Comparison of ENCODE assay signal across 1 cellular context in genomic region chr20:1423625-1424106, GRCh38.
A peak's percentile ranks its signal among the peaks of the same experiment; 100 is the strongest.
TF ChIP-seq lines count a peak whose summit lies in the region.

No MANE protein-coding gene starts in this region.

TF ChIP-seq in HepG2, 621 proteins besides CTCF, POLR2A, EP300 and RAD21 (continues in another document):
- TF ChIP-seq NFAT5 (CRISPR knock-in tag; IDR thresholded peaks at IDR 0.05) (no peak), ZSCAN9 (CRISPR knock-in tag; IDR thresholded peaks at IDR 0.05; ENCODE audit: borderline replicate concordance) (0 out of 2 replicates have a peak, but pooled peaks have one; percentile 32), SIN3A (IDR thresholded peaks at IDR 0.05; ENCODE audit: borderline replicate concordance, low read depth, low read length) (peak; percentile 93), XRCC5 (optimal IDR thresholded peaks at IDR 0.05; ENCODE audit: low read length) (peak; percentile 62), RFX5 (IDR thresholded peaks at IDR 0.05; ENCODE audit: low read depth, low read length) (0 out of 2 replicates have a peak, but pooled peaks have one; percentile 22), RFX3 (CRISPR knock-in tag; IDR thresholded peaks at IDR 0.05) (peak; percentile 95), THAP11 (CRISPR knock-in tag; IDR thresholded peaks at IDR 0.05) (0 out of 2 replicates have a peak, but pooled peaks have one; percentile 17), FOXO1 (CRISPR knock-in tag; IDR thresholded peaks at IDR 0.05) (0 out of 2 replicates have a peak, but pooled peaks have one; percentile 5), LCORL (IDR thresholded peaks at IDR 0.05) (no peak), LCORL (CRISPR knock-in tag; IDR thresholded peaks at IDR 0.05) (no peak), FOXM1 (CRISPR knock-in tag; IDR thresholded peaks at IDR 0.05) (no peak), TRIM22 (IDR thresholded peaks at IDR 0.05) (no peak), GTF2F1 (IDR thresholded peaks at IDR 0.05; ENCODE audit: low read length) (no peak), HOXD1 (CRISPR knock-in tag; IDR thresholded peaks at IDR 0.05) (no peak), NFKBIZ (CRISPR knock-in tag; IDR thresholded peaks at IDR 0.05) (0 out of 2 replicates have a peak, but pooled peaks have one; percentile 67), SP1 (IDR thresholded peaks at IDR 0.05) (no peak), SP1 (CRISPR knock-in tag; IDR thresholded peaks at IDR 0.05) (peak; percentile 73), STAT6 (CRISPR knock-in tag; IDR thresholded peaks at IDR 0.05; ENCODE audit: borderline replicate concordance) (no peak), KDM1A (CRISPR knock-in tag; IDR thresholded peaks at IDR 0.05) (no peak), MYC (CRISPR knock-in tag; IDR thresholded peaks at IDR 0.05; ENCODE audit: borderline replicate concordance) (no peak), CCAR2 (optimal IDR thresholded peaks at IDR 0.05; ENCODE audit: low read depth, low read length) (no peak), SAP130 (CRISPR knock-in tag; IDR thresholded peaks at IDR 0.05; ENCODE audit: low read depth) (peak; percentile 85), FOXP4 (CRISPR knock-in tag; IDR thresholded peaks at IDR 0.05) (peak; percentile 43; the same call in 1 of the 2 replicates), RFX1 (IDR thresholded peaks at IDR 0.05) (peak; percentile 94), FOXP1 (IDR thresholded peaks at IDR 0.05) (peak; percentile 48; the same call in 1 of the 2 replicates), FOXP1 (CRISPR knock-in tag; IDR thresholded peaks at IDR 0.05) (peak; percentile 61), FOXK2 (IDR thresholded peaks at IDR 0.05) (peak; percentile 71; the same call in 1 of the 2 replicates), ZNF644 (CRISPR knock-in tag; IDR thresholded peaks at IDR 0.05; ENCODE audit: low read depth) (peak; percentile 56; the same call in 1 of the 2 replicates), ZNF574 (CRISPR knock-in tag; IDR thresholded peaks at IDR 0.05) (peak; percentile 35; the same call in 1 of the 2 replicates), MAFK (conservative IDR thresholded peaks at IDR 0.05 in 1 of 2, IDR thresholded peaks at IDR 0.05 in 1 of 2; ENCODE audit: low read length in 2 of 2) (no peak), JUNB (CRISPR knock-in tag; IDR thresholded peaks at IDR 0.05; ENCODE audit: borderline replicate concordance) (no peak), STAG1 (CRISPR knock-in tag; IDR thresholded peaks at IDR 0.05) (peak; percentile 38; the same call in 1 of the 2 replicates), ZSCAN5A (CRISPR knock-in tag; IDR thresholded peaks at IDR 0.05; ENCODE audit: borderline replicate concordance) (no peak), NCOA1 (CRISPR knock-in tag; IDR thresholded peaks at IDR 0.05) (0 out of 2 replicates have a peak, but pooled peaks have one; percentile 61), ZNF256 (CRISPR knock-in tag; conservative IDR thresholded peaks at IDR 0.05) (no peak), ZNF761 (CRISPR knock-in tag; conservative IDR thresholded peaks at IDR 0.05) (no peak), KAT8 (CRISPR knock-in tag; IDR thresholded peaks at IDR 0.05) (peak; percentile 62; the same call in 1 of the 2 replicates), GMEB1 (CRISPR knock-in tag; IDR thresholded peaks at IDR 0.05; ENCODE audit: borderline replicate concordance) (no peak), ZNF782 (CRISPR knock-in tag; IDR thresholded peaks at IDR 0.05; ENCODE audit: borderline replicate concordance) (no peak), ZNF720 (CRISPR knock-in tag; IDR thresholded peaks at IDR 0.05) (no peak), FOXC1 (CRISPR knock-in tag; IDR thresholded peaks at IDR 0.05; ENCODE audit: borderline replicate concordance) (peak; percentile 61; the same call in 1 of the 2 replicates), FOSL2 (CRISPR knock-in tag; IDR thresholded peaks at IDR 0.05) (0 out of 2 replicates have a peak, but pooled peaks have one; percentile 10), ZBTB37 (CRISPR knock-in tag; IDR thresholded peaks at IDR 0.05) (no peak), ETV5 (CRISPR knock-in tag; IDR thresholded peaks at IDR 0.05; ENCODE audit: borderline replicate concordance) (peak; percentile 20; the same call in 1 of the 2 replicates)
